In genomic region chr6:170048615-170049256, GRCh38 we compare ENCODE assay signal across 10 cellular contexts.
DNase-seq lines count a peak whose midpoint lies in the region; ATAC-seq lines count a peak whose summit lies in the region.
"Had no signal": no experiment of that assay in that cellular context is flagged by ENCODE, and none has a peak within 500 bp of the region (broad histone marks: within the 10 kb centered on the region; RNA-seq: fewer than 3 reads in every experiment).

No MANE protein-coding gene starts in this region.

- H3K27me3 Mint-ChIP-seq in activated CD4-positive, alpha-beta memory T cell treated with anti-CD3 and anti-CD28 coated beads for 36 hours: no peaks in the 10 kb centered on the region

- CTCF ChIA-PET in activated CD4-positive, alpha-beta memory T cell treated with anti-CD3 and anti-CD28 coated beads for 36 hours (lab: Charles Lee): no interaction called here

- H3K9me3 Mint-ChIP-seq in activated CD4-positive, alpha-beta memory T cell treated with anti-CD3 and anti-CD28 coated beads for 36 hours: no peaks in the 10 kb centered on the region

- no peak overlapping the region for H3K27ac Mint-ChIP-seq in activated CD4-positive, alpha-beta memory T cell treated with anti-CD3 and anti-CD28 coated beads for 36 hours
- H3K27ac Mint-ChIP-seq: activated naive CD4-positive, alpha-beta T cell treated with anti-CD3 and anti-CD28 coated beads, Interleukin-2, amount 50 U/mL, for 72 hours had no signal

- intact Hi-C loops in cardiac septum (cut with DNase I): loop anchor here (10.0 kb wide), 1 partner anchor 116 kb away; no protein-coding TSS in a partner anchor
- intact Hi-C loops in activated CD4-positive, alpha-beta memory T cell treated with anti-CD3 and anti-CD28 coated beads for 36 hours (cut with micrococcal nuclease): no loop called here

- H3K4me1 Mint-ChIP-seq in activated CD4-positive, alpha-beta memory T cell treated with anti-CD3 and anti-CD28 coated beads for 36 hours (ENCODE audit: low read depth): no peaks in the 10 kb centered on the region

- POLR2A ChIA-PET in activated CD4-positive, alpha-beta memory T cell treated with anti-CD3 and anti-CD28 coated beads for 36 hours (lab: Charles Lee): no interaction called here

- no peak overlapping the region for H3K4me3 Mint-ChIP-seq in activated CD4-positive, alpha-beta memory T cell treated with anti-CD3 and anti-CD28 coated beads for 36 hours

- DNase-seq in EL (peak; percentile 31), SIG-M5 treated with dmso at 0.1 percent for 504 hours (lab: John Stamatoyannopoulos, UW; ENCODE audit: unreplicated experiment) (peak; percentile 64), cardiac septum (ENCODE audit: low spot score) (peak; percentile 76), pons (ENCODE audit: low spot score) (peak; percentile 45)
- no peak for DNase-seq in NK-92 treated with Interleukin-12 subunit alpha and Interleukin-12 subunit beta, amount 100 ng/mL, for 24 hours (lab: John Stamatoyannopoulos, UW)
- DNase-seq in activated CD4-positive, alpha-beta memory T cell treated with anti-CD3 and anti-CD28 coated beads for 36 hours: no peak
- no peak for DNase-seq in activated CD4-positive, alpha-beta T cell treated with anti-CD3 and anti-CD28 coated beads, Interleukin-2, amount 50 U/mL, for 4 hours
- DNase-seq: NCI-H2029 treated with DMSO at 0.1 percent for 48 hours had no signal

- ATAC-seq in HG02840 (IDR thresholded peaks at IDR 0.05; ENCODE audit: low FRiP score, unreplicated experiment): no peak

- no peaks in the 10 kb centered on the region for H3K36me3 Mint-ChIP-seq in activated CD4-positive, alpha-beta memory T cell treated with anti-CD3 and anti-CD28 coated beads for 36 hours
- H3K36me3 Mint-ChIP-seq: activated naive CD4-positive, alpha-beta T cell treated with anti-CD3 and anti-CD28 coated beads, Interleukin-2, amount 50 U/mL, for 72 hours had no signal

Comparison
In these comparisons a context has a peak if more than half of its experiments do, and no peak if none do; other contexts are left out.
1. DNase-seq: peak in EL (single experiment), SIG-M5 treated with dmso at 0.1 percent for 504 hours (single experiment), cardiac septum (single experiment) and pons (single experiment); none in NK-92 treated with Interleukin-12 subunit alpha and Interleukin-12 subunit beta, amount 100 ng/mL, for 24 hours (single experiment), activated CD4-positive, alpha-beta memory T cell treated with anti-CD3 and anti-CD28 coated beads for 36 hours (single experiment) and activated CD4-positive, alpha-beta T cell treated with anti-CD3 and anti-CD28 coated beads, Interleukin-2, amount 50 U/mL, for 4 hours (0 of 2).